In genomic region chr21:28247454-28248020, GRCh38 we compare ENCODE assay signal across 11 cellular contexts.
"Had no signal": no experiment of that assay in that cellular context is flagged by ENCODE, and none has a peak within 500 bp of the region (broad histone marks: within the 10 kb centered on the region; RNA-seq: fewer than 3 reads in every experiment).

No MANE protein-coding gene starts in this region.

- H3K36me3 Mint-ChIP-seq: neural progenitor cell; stimulated activated memory B cell treated with anti-CD40 and anti-IgM and Interleukin-4, amounts not matched to agents 10 μg/mL and 1 μg/mL and 100 μg/mL, for 72 hours had no signal

- H2AFZ ChIP-seq: neural progenitor cell had no signal

- H3K9ac ChIP-seq: neural progenitor cell had no signal

- H3K9me3 ChIP-seq: heart left ventricle had no signal

- DNase-seq: activated CD4-positive, alpha-beta T cell treated with anti-CD3 and anti-CD28 coated beads, Interleukin-2, amount 10 ng/mL, durations not matched to agents 7 days and 5 days; anterior cingulate cortex; effector CD8-positive, alpha-beta T cell; heart left ventricle; stimulated activated CD4-positive, alpha-beta T cell treated with anti-CD3 and anti-CD28 coated beads, Interleukin-2, amount 100 ng/mL, for 48 hours; SW 1271 had no signal

- H3K9me3 Mint-ChIP-seq: activated CD4-positive, alpha-beta T cell treated with anti-CD3 and anti-CD28 coated beads, Interleukin-2, amount 10 ng/mL, durations not matched to agents 7 days and 5 days; activated T-helper 1 cell treated with anti-CD3 and anti-CD28 coated beads, Interleukin-12 subunit alpha, Interleukin-12 subunit beta, Interleukin-2, Interleukin-4 antibody, amounts not matched to agents 30 ng/mL and 10 ng/mL and 1 ng/mL, durations not matched to agents 14 hours and 24 hours and 36 hours; neural progenitor cell; stimulated activated memory B cell treated with anti-CD40 and anti-IgM and Interleukin-4, amounts not matched to agents 10 μg/mL and 1 μg/mL and 100 μg/mL, for 72 hours had no signal

- H3K27me3 ChIP-seq: heart left ventricle, neural progenitor cell had no signal

- H3K4me1 ChIP-seq: heart left ventricle, neural progenitor cell had no signal

- FAIRE-seq: TTC549 had no signal

- H3K4me2 ChIP-seq: neural progenitor cell had no signal

- H3K4me3 ChIP-seq: heart left ventricle, neural progenitor cell had no signal

- H3K27ac ChIP-seq: epithelial cell of prostate, heart left ventricle, neural progenitor cell had no signal

- H3K27ac Mint-ChIP-seq: activated CD4-positive, alpha-beta T cell treated with anti-CD3 and anti-CD28 coated beads, Interleukin-2, amount 10 ng/mL, durations not matched to agents 7 days and 5 days; activated T-helper 1 cell treated with anti-CD3 and anti-CD28 coated beads, Interleukin-12 subunit alpha, Interleukin-12 subunit beta, Interleukin-2, Interleukin-4 antibody, amounts not matched to agents 30 ng/mL and 10 ng/mL and 1 ng/mL, durations not matched to agents 14 hours and 24 hours and 36 hours; neural progenitor cell; stimulated activated memory B cell treated with anti-CD40 and anti-IgM and Interleukin-4, amounts not matched to agents 10 μg/mL and 1 μg/mL and 100 μg/mL, for 72 hours had no signal

- H3K36me3 ChIP-seq: heart left ventricle, neural progenitor cell had no signal

- ATAC-seq: heart left ventricle; stimulated activated memory B cell treated with anti-CD40 and anti-IgM and Interleukin-4, amounts not matched to agents 10 μg/mL and 1 μg/mL and 100 μg/mL, for 72 hours had no signal
